Comparison of ENCODE assay signal across 1 cellular context in the genomic region with DNA sequence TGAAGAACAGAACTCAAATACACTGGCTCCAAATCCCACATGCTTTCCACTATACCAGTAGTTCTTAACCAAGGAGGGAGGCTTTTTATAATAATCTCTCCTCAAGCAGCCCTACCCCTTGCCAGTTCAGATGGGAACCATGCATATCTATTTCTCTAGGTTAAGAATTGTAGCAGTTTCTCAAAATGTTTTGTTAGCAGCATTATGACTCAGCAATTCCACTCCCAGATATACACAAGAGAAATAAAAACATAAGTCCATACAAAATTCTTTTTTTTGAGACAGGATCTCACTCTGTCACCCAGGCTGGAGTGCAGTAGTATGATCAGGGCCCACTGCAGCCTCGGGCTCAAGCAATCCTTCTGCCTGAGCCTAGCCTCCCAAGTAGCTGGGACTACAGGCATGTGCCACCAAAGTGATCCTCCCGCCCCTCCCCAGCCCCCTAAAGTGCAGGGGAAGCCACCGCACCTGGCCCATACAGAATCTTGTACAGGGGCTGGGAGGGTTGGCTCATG.
TF ChIP-seq lines count a peak whose summit lies in the region.

No MANE protein-coding gene starts in this region.

TF ChIP-seq in K562, 482 proteins besides CTCF, POLR2A, EP300 and RAD21 (continues in another document):
- TF ChIP-seq ETV5 (CRISPR knock-in tag; IDR thresholded peaks at IDR 0.05; ENCODE audit: low read depth): no peak
- TF ChIP-seq, protein P1, sequence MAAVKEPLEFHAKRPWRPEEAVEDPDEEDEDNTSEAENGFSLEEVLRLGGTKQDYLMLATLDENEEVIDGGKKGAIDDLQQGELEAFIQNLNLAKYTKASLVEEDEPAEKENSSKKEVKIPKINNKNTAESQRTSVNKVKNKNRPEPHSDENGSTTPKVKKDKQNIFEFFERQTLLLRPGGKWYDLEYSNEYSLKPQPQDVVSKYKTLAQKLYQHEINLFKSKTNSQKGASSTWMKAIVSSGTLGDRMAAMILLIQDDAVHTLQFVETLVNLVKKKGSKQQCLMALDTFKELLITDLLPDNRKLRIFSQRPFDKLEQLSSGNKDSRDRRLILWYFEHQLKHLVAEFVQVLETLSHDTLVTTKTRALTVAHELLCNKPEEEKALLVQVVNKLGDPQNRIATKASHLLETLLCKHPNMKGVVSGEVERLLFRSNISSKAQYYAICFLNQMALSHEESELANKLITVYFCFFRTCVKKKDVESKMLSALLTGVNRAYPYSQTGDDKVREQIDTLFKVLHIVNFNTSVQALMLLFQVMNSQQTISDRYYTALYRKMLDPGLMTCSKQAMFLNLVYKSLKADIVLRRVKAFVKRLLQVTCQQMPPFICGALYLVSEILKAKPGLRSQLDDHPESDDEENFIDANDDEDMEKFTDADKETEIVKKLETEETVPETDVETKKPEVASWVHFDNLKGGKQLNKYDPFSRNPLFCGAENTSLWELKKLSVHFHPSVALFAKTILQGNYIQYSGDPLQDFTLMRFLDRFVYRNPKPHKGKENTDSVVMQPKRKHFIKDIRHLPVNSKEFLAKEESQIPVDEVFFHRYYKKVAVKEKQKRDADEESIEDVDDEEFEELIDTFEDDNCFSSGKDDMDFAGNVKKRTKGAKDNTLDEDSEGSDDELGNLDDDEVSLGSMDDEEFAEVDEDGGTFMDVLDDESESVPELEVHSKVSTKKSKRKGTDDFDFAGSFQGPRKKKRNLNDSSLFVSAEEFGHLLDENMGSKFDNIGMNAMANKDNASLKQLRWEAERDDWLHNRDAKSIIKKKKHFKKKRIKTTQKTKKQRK (IDR thresholded peaks at IDR 0.05; ENCODE audit: borderline replicate concordance, low read depth, low read length): no peak
- TF ChIP-seq SMARCA4 (IDR thresholded peaks at IDR 0.05): peak; percentile 43; the same call in 1 of the 2 replicates
- TF ChIP-seq NUFIP1 (IDR thresholded peaks at IDR 0.05; ENCODE audit: partially characterized antibody): no peak
- no peak for TF ChIP-seq PRPF4 (IDR thresholded peaks at IDR 0.05; ENCODE audit: insufficient read depth, low read depth, low read length, poor library complexity, severe bottlenecking)
- no peak for TF ChIP-seq ZFP30 (CRISPR knock-in tag; IDR thresholded peaks at IDR 0.05; ENCODE audit: borderline replicate concordance)
- TF ChIP-seq JUN (IDR thresholded peaks at IDR 0.05; ENCODE audit: borderline replicate concordance, low read depth, low read length): no peak
- TF ChIP-seq JUN (CRISPR knock-in tag; IDR thresholded peaks at IDR 0.05; ENCODE audit: borderline replicate concordance): no peak
- TF ChIP-seq, protein P2, sequence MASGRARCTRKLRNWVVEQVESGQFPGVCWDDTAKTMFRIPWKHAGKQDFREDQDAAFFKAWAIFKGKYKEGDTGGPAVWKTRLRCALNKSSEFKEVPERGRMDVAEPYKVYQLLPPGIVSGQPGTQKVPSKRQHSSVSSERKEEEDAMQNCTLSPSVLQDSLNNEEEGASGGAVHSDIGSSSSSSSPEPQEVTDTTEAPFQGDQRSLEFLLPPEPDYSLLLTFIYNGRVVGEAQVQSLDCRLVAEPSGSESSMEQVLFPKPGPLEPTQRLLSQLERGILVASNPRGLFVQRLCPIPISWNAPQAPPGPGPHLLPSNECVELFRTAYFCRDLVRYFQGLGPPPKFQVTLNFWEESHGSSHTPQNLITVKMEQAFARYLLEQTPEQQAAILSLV (tag; IDR thresholded peaks at IDR 0.05): no peak
- TF ChIP-seq SIX5 (IDR thresholded peaks at IDR 0.05; ENCODE audit: borderline replicate concordance in 1 of 2, insufficient read depth in 1 of 2, low read depth in 1 of 2, low read length in 2 of 2): no peak
- TF ChIP-seq MAFF (IDR thresholded peaks at IDR 0.05; ENCODE audit: low read length): peak; percentile 94
- no peak for TF ChIP-seq CC2D1A (IDR thresholded peaks at IDR 0.05)
- TF ChIP-seq BACH1 (tag; IDR thresholded peaks at IDR 0.05): peak; percentile 89
- no peak for TF ChIP-seq ZNF41 (CRISPR knock-in tag; conservative IDR thresholded peaks at IDR 0.05)
- TF ChIP-seq CBX2 (IDR thresholded peaks at IDR 0.05; ENCODE audit: insufficient read depth, low read length, poor library complexity, severe bottlenecking): no peak
- TF ChIP-seq, protein P3, sequence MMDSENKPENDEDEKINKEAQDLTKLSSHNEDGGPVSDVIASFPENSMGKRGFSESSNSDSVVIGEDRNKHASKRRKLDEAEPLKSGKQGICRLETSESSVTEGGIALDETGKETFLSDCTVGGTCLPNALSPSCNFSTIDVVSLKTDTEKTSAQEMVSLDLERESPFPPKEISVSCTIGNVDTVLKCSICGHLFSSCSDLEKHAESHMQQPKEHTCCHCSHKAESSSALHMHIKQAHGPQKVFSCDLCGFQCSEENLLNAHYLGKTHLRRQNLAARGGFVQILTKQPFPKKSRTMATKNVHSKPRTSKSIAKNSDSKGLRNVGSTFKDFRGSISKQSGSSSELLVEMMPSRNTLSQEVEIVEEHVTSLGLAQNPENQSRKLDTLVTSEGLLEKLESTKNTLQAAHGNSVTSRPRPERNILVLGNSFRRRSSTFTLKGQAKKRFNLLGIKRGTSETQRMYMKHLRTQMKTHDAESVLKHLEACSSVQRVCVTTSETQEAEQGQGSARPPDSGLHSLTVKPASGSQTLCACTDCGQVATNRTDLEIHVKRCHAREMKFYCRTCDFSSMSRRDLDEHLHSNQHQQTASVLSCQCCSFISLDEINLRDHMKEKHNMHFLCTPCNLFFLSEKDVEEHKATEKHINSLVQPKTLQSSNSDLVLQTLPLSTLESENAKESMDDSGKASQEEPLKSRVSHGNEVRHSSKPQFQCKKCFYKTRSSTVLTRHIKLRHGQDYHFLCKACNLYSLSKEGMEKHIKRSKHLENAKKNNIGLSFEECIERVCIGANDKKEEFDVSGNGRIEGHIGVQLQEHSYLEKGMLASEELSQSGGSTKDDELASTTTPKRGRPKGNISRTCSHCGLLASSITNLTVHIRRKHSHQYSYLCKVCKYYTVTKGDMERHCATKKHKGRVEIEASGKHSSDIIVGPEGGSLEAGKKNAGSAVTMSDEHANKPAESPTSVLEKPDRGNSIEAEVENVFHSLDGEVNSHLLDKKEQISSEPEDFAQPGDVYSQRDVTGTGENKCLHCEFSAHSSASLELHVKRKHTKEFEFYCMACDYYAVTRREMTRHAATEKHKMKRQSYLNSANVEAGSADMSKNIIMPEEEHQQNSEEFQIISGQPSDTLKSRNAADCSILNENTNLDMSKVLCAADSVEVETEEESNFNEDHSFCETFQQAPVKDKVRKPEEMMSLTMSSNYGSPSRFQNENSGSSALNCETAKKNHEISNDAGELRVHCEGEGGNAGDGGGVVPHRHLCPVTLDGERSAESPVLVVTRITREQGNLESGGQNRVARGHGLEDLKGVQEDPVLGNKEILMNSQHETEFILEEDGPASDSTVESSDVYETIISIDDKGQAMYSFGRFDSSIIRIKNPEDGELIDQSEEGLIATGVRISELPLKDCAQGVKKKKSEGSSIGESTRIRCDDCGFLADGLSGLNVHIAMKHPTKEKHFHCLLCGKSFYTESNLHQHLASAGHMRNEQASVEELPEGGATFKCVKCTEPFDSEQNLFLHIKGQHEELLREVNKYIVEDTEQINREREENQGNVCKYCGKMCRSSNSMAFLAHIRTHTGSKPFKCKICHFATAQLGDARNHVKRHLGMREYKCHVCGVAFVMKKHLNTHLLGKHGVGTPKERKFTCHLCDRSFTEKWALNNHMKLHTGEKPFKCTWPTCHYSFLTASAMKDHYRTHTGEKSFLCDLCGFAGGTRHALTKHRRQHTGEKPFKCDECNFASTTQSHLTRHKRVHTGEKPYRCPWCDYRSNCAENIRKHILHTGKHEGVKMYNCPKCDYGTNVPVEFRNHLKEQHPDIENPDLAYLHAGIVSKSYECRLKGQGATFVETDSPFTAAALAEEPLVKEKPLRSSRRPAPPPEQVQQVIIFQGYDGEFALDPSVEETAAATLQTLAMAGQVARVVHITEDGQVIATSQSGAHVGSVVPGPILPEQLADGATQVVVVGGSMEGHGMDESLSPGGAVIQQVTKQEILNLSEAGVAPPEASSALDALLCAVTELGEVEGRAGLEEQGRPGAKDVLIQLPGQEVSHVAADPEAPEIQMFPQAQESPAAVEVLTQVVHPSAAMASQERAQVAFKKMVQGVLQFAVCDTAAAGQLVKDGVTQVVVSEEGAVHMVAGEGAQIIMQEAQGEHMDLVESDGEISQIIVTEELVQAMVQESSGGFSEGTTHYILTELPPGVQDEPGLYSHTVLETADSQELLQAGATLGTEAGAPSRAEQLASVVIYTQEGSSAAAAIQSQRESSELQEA (IDR thresholded peaks at IDR 0.05; ENCODE audit: low read depth): no peak
- no peak for TF ChIP-seq ZNF184 (CRISPR knock-in tag; IDR thresholded peaks at IDR 0.05)
- no peak for TF ChIP-seq RFX5 (IDR thresholded peaks at IDR 0.05; ENCODE audit: low read depth, low read length)
- TF ChIP-seq, protein P4, sequence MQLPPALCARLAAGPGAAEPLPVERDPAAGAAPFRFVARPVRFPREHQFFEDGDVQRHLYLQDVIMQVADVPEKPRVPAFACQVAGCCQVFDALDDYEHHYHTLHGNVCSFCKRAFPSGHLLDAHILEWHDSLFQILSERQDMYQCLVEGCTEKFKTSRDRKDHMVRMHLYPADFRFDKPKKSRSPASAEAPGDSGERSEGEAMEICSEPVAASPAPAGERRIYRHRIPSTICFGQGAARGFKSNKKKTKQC (CRISPR knock-in tag; IDR thresholded peaks at IDR 0.05): no peak
- no peak for TF ChIP-seq ZNF644 (tag; IDR thresholded peaks at IDR 0.05; ENCODE audit: low read depth)
- TF ChIP-seq, protein P5, sequence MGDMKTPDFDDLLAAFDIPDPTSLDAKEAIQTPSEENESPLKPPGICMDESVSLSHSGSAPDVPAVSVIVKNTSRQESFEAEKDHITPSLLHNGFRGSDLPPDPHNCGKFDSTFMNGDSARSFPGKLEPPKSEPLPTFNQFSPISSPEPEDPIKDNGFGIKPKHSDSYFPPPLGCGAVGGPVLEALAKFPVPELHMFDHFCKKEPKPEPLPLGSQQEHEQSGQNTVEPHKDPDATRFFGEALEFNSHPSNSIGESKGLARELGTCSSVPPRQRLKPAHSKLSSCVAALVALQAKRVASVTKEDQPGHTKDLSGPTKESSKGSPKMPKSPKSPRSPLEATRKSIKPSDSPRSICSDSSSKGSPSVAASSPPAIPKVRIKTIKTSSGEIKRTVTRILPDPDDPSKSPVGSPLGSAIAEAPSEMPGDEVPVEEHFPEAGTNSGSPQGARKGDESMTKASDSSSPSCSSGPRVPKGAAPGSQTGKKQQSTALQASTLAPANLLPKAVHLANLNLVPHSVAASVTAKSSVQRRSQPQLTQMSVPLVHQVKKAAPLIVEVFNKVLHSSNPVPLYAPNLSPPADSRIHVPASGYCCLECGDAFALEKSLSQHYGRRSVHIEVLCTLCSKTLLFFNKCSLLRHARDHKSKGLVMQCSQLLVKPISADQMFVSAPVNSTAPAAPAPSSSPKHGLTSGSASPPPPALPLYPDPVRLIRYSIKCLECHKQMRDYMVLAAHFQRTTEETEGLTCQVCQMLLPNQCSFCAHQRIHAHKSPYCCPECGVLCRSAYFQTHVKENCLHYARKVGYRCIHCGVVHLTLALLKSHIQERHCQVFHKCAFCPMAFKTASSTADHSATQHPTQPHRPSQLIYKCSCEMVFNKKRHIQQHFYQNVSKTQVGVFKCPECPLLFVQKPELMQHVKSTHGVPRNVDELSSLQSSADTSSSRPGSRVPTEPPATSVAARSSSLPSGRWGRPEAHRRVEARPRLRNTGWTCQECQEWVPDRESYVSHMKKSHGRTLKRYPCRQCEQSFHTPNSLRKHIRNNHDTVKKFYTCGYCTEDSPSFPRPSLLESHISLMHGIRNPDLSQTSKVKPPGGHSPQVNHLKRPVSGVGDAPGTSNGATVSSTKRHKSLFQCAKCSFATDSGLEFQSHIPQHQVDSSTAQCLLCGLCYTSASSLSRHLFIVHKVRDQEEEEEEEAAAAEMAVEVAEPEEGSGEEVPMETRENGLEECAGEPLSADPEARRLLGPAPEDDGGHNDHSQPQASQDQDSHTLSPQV (IDR thresholded peaks at IDR 0.05): peak; percentile 82
- no peak for TF ChIP-seq COPS2 (conservative IDR thresholded peaks at IDR 0.05)
- TF ChIP-seq ZNF24 (IDR thresholded peaks at IDR 0.05): no peak
- TF ChIP-seq MAFK (IDR thresholded peaks at IDR 0.05; ENCODE audit: low read length): peak; percentile 90
- no peak for TF ChIP-seq ZNF551 (CRISPR knock-in tag; IDR thresholded peaks at IDR 0.05)
- TF ChIP-seq, protein P6, sequence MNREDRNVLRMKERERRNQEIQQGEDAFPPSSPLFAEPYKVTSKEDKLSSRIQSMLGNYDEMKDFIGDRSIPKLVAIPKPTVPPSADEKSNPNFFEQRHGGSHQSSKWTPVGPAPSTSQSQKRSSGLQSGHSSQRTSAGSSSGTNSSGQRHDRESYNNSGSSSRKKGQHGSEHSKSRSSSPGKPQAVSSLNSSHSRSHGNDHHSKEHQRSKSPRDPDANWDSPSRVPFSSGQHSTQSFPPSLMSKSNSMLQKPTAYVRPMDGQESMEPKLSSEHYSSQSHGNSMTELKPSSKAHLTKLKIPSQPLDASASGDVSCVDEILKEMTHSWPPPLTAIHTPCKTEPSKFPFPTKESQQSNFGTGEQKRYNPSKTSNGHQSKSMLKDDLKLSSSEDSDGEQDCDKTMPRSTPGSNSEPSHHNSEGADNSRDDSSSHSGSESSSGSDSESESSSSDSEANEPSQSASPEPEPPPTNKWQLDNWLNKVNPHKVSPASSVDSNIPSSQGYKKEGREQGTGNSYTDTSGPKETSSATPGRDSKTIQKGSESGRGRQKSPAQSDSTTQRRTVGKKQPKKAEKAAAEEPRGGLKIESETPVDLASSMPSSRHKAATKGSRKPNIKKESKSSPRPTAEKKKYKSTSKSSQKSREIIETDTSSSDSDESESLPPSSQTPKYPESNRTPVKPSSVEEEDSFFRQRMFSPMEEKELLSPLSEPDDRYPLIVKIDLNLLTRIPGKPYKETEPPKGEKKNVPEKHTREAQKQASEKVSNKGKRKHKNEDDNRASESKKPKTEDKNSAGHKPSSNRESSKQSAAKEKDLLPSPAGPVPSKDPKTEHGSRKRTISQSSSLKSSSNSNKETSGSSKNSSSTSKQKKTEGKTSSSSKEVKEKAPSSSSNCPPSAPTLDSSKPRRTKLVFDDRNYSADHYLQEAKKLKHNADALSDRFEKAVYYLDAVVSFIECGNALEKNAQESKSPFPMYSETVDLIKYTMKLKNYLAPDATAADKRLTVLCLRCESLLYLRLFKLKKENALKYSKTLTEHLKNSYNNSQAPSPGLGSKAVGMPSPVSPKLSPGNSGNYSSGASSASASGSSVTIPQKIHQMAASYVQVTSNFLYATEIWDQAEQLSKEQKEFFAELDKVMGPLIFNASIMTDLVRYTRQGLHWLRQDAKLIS (CRISPR knock-in tag; IDR thresholded peaks at IDR 0.05): no peak
- no peak for TF ChIP-seq ZNF561 (CRISPR knock-in tag; conservative IDR thresholded peaks at IDR 0.05)
- TF ChIP-seq KDM5B (IDR thresholded peaks at IDR 0.05; ENCODE audit: insufficient replicate concordance, low read depth, low read length): no peak
- no peak for TF ChIP-seq MIER1 (IDR thresholded peaks at IDR 0.05; ENCODE audit: low read depth)
- no peak for TF ChIP-seq ZNF23 (CRISPR knock-in tag; IDR thresholded peaks at IDR 0.05)
- no peak for TF ChIP-seq CBFB (CRISPR knock-in tag; IDR thresholded peaks at IDR 0.05)
- TF ChIP-seq, protein P7, sequence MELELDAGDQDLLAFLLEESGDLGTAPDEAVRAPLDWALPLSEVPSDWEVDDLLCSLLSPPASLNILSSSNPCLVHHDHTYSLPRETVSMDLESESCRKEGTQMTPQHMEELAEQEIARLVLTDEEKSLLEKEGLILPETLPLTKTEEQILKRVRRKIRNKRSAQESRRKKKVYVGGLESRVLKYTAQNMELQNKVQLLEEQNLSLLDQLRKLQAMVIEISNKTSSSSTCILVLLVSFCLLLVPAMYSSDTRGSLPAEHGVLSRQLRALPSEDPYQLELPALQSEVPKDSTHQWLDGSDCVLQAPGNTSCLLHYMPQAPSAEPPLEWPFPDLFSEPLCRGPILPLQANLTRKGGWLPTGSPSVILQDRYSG (tag; conservative IDR thresholded peaks at IDR 0.05; ENCODE audit: low read depth): no peak
- TF ChIP-seq XRCC3 (IDR thresholded peaks at IDR 0.05): no peak
- TF ChIP-seq MCM7 (IDR thresholded peaks at IDR 0.05): no peak
- TF ChIP-seq ZNF668 (CRISPR knock-in tag; IDR thresholded peaks at IDR 0.05): no peak
- TF ChIP-seq CCNT2 (IDR thresholded peaks at IDR 0.05; ENCODE audit: borderline replicate concordance, extremely low read depth, insufficient read length, low read depth, low read length): no peak
- no peak for TF ChIP-seq NRF1 (conservative IDR thresholded peaks at IDR 0.05 in 1 of 2, IDR thresholded peaks at IDR 0.05 in 1 of 2)
- no peak for TF ChIP-seq ZSCAN32 (CRISPR knock-in tag; IDR thresholded peaks at IDR 0.05)
